Comparison of ENCODE assay signal across 10 cellular contexts in the genomic region with DNA sequence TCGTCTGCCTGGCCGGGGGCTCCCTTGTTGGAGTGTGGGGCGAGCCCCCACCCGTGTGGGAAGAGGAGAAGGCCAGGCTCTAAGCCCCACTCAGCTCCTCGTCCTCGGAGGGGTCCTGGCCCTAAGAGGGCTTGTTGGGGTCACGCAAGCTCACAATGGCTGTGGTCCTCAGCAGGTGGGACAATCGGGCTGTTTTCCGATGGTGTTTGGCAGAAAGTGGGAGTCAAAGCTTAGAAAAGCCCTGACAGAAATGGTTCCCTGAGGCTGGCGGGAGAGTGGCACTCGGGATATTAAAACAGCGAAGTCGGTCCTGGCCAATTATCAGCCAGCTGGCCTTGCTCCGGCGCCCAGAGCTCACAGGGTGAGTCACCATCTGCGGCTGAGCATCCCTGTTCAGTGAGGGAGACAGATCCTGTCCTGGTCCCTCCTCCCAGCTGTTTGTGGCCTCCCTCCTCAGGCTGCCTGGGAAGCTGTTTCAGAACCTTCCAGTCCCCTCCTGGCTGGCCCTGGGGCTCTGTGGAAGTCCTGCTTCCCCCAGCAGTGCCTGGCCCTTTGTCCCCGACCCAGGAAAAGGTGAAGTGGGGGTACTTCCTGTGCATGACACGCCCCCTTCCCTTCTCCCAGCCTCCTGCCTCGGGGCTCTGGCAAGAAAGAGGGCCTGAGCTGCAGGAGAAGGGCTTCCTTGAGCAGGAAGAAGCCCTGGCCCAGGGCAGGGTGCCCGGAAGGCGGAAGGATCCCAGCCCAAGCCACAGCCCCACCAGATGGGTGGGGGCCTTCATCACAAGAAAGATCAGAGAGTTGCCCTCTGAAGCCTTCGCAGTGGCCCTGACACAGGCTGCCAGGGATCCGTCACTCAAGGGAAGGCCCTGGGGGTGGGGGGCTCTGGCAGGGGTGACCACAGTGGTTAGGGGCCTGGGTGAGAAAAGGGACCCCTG. TPM values are rescaled to one million over a fixed set of nuclear protein-coding genes. Genes with fewer than 3 reads are reported as not detected.
A peak's percentile ranks its signal among the peaks of the same experiment; 100 is the strongest.
DNase-seq lines count a peak whose midpoint lies in the region; ATAC-seq lines count a peak whose summit lies in the region.
"Had no signal": no experiment of that assay in that cellular context is flagged by ENCODE, and none has a peak within 500 bp of the region (broad histone marks: within the 10 kb centered on the region; RNA-seq: fewer than 3 reads in every experiment).

No MANE protein-coding gene starts in this region.

- no peak for ATAC-seq in GM21825 (IDR thresholded peaks at IDR 0.05; ENCODE audit: unreplicated experiment)

- DNase-seq in NCI-H1417 (lab: John Stamatoyannopoulos, UW), result peak in 2 of 3 experiments; percentile 64 to 74
- no peak for DNase-seq in NCI-H1417 treated with DMSO at 0.1 percent for 48 hours (lab: John Stamatoyannopoulos, UW)
- DNase-seq in NCI-H2196 treated with DMSO at 0.1 percent for 48 hours (lab: John Stamatoyannopoulos, UW; ENCODE audit: unreplicated experiment), result peak; percentile 26
- peak; percentile 92 for DNase-seq in cerebellum (ENCODE audit: low spot score)
- peak in 6 of 10 donors; percentile 43 to 93 (median 68) for DNase-seq in posterior cingulate gyrus
- DNase-seq in T-helper 2 cell, result no peak
- no peak for DNase-seq in activated T-cell treated with anti-CD3 and anti-CD28 coated beads for 4 hours
- DNase-seq: NCI-H1436 treated with DMSO at 0.1 percent for 48 hours had no signal

- intact Hi-C loops in posterior cingulate gyrus (cut with DNase I), result no loop called here

RNA-seq across cellular contexts. Expression of gene BHLHE23, which starts 53.6 kb away (rescaled TPM):
- total RNA-seq in cerebellum, result not detected
- total RNA-seq: mononuclear cell had no signal

Comparison
In these comparisons a context has a peak if more than half of its experiments do, and no peak if none do; other contexts are left out.
1. DNase-seq: peak in NCI-H1417 (2 of 3), NCI-H2196 treated with DMSO at 0.1 percent for 48 hours (single experiment), cerebellum (single experiment) and posterior cingulate gyrus (6 of 10); none in NCI-H1417 treated with DMSO at 0.1 percent for 48 hours (single experiment), T-helper 2 cell (0 of 5) and activated T-cell treated with anti-CD3 and anti-CD28 coated beads for 4 hours (single experiment).